In genomic region chr9:134597957-134598883, GRCh38 we compare ENCODE assay signal across 16 cellular contexts. TPM values are rescaled to one million over a fixed set of nuclear protein-coding genes. Genes with fewer than 3 reads are reported as not detected.
DNase-seq lines count a peak whose midpoint lies in the region; ATAC-seq and TF ChIP-seq lines count a peak whose summit lies in the region.
"Had no signal": no experiment of that assay in that cellular context is flagged by ENCODE, and none has a peak within 500 bp of the region (broad histone marks: within the 10 kb centered on the region; RNA-seq: fewer than 3 reads in every experiment).

No MANE protein-coding gene starts in this region.

- H3K4me3 Mint-ChIP-seq in activated T-helper 2 cell treated with anti-CD3 and anti-CD28 coated beads, Interferon-gamma antibody, Interleukin-2, Interleukin-4, amounts not matched to agents 10 μg/mL and 5 μg/mL and 100 μg/mL, durations not matched to agents 14 hours and 24 hours and 36 hours (ENCODE audit: low read depth), result no peak overlapping the region
- H3K4me3 Mint-ChIP-seq in glutamatergic neuron (ENCODE audit: unreplicated experiment), result no peak overlapping the region
- H3K4me3 Mint-ChIP-seq: activated naive CD4-positive, alpha-beta T cell treated with anti-CD3 and anti-CD28 coated beads for 36 hours had no signal

- H3K27ac ChIP-seq in right atrium auricular region (peak overlapping the region; percentile 39 to 41), psoas muscle (peak overlapping the region; percentile 16), prostate gland (no peak overlapping the region)
- H3K27ac ChIP-seq: lower lobe of right lung, thoracic aorta had no signal

- TF ChIP-seq CTCF in right atrium auricular region (IDR thresholded peaks at IDR 0.05) (no peak), psoas muscle (IDR thresholded peaks at IDR 0.05) (no peak), prostate gland (IDR thresholded peaks at IDR 0.05) (no peak), glutamatergic neuron (IDR thresholded peaks at IDR 0.05; ENCODE audit: partially characterized antibody, unreplicated experiment) (no peak)

- ATAC-seq in psoas muscle, result peak in 1 of 4 donors; percentile 48
- ATAC-seq: lower lobe of right lung had no signal

- H3K4me3 ChIP-seq in right atrium auricular region (no peak overlapping the region), psoas muscle (no peak overlapping the region), prostate gland (no peak overlapping the region)
- H3K4me3 ChIP-seq: lower lobe of right lung, thoracic aorta had no signal

- H3K27me3 Mint-ChIP-seq in activated T-helper 2 cell treated with anti-CD3 and anti-CD28 coated beads, Interferon-gamma antibody, Interleukin-2, Interleukin-4, amounts not matched to agents 10 μg/mL and 5 μg/mL and 100 μg/mL, durations not matched to agents 14 hours and 24 hours and 36 hours (ENCODE audit: low read depth), result no peaks in the 10 kb centered on the region
- H3K27me3 Mint-ChIP-seq in glutamatergic neuron (ENCODE audit: unreplicated experiment), result no peaks in the 10 kb centered on the region

- DNase-seq in NCI-H748 (lab: John Stamatoyannopoulos, UW; ENCODE audit: unreplicated experiment), result peak; percentile 22
- no peak for DNase-seq in NCI-H748 treated with DMSO at 0.1 percent for 48 hours (lab: John Stamatoyannopoulos, UW)
- DNase-seq in activated T-helper 2 cell treated with anti-CD3 and anti-CD28 coated beads, Interferon-gamma antibody, Interleukin-2, Interleukin-4, amounts not matched to agents 10 μg/mL and 5 μg/mL and 100 μg/mL, durations not matched to agents 14 hours and 24 hours and 36 hours (ENCODE audit: low spot score), result peak; percentile 6
- peak; percentile 62 for DNase-seq in right atrium auricular region (ENCODE audit: low spot score)
- no peak for DNase-seq in psoas muscle
- no peak for DNase-seq in medulla oblongata (ENCODE audit: extremely low spot score)
- no peak for DNase-seq in prostate gland (ENCODE audit: low spot score)
- DNase-seq in glutamatergic neuron, result no peak
- DNase-seq: 8988T; activated CD4-positive, alpha-beta T cell treated with anti-CD3 and anti-CD28 coated beads, Interleukin-2, amount 50 U/mL, for 4 hours; activated naive CD4-positive, alpha-beta T cell treated with anti-CD3 and anti-CD28 coated beads for 36 hours; caudate nucleus; lower lobe of right lung; stimulated activated CD4-positive, alpha-beta T cell treated with anti-CD3 and anti-CD28 coated beads, Interleukin-15, amount 100 ng/mL, for 24 hours; T-helper 1 cell had no signal

- H3K4me1 ChIP-seq in right atrium auricular region, result peaks cover 0 to 10% of the 10 kb centered on the region in 2 donors
- no peaks in the 10 kb centered on the region for H3K4me1 ChIP-seq in psoas muscle
- H3K4me1 ChIP-seq in prostate gland (replicated peaks), result no peaks in the 10 kb centered on the region
- H3K4me1 ChIP-seq: lower lobe of right lung had no signal

- H3K36me3 ChIP-seq in right atrium auricular region, result no peaks in the 10 kb centered on the region
- H3K36me3 ChIP-seq in psoas muscle (ENCODE audit: insufficient read depth in 1 of 2, low read depth in 1 of 2), result no peaks in the 10 kb centered on the region
- H3K36me3 ChIP-seq in prostate gland, result no peaks in the 10 kb centered on the region
- H3K36me3 ChIP-seq: lower lobe of right lung, thoracic aorta had no signal

- H3K9me3 ChIP-seq in right atrium auricular region (no peaks in the 10 kb centered on the region), psoas muscle (no peaks in the 10 kb centered on the region), prostate gland (no peaks in the 10 kb centered on the region)
- H3K9me3 ChIP-seq: lower lobe of right lung, thoracic aorta had no signal

- TF ChIP-seq POLR2A in prostate gland (IDR thresholded peaks at IDR 0.05), result no peak

- H3K27me3 ChIP-seq in right atrium auricular region, result no peaks in the 10 kb centered on the region
- peaks cover 2 to 42% (median 8%) of the 10 kb centered on the region in 3 donors for H3K27me3 ChIP-seq in psoas muscle (ENCODE audit: insufficient read depth in 3 of 3, low read length in 2 of 3)
- H3K27me3 ChIP-seq in prostate gland (replicated peaks; ENCODE audit: insufficient read depth), result no peaks in the 10 kb centered on the region

- intact Hi-C loops in activated T-helper 2 cell treated with anti-CD3 and anti-CD28 coated beads, Interferon-gamma antibody, Interleukin-2, Interleukin-4, amounts not matched to agents 10 μg/mL and 5 μg/mL and 100 μg/mL, durations not matched to agents 14 hours and 24 hours and 36 hours (cut with micrococcal nuclease), result no loop called here
- intact Hi-C loops in psoas muscle (cut with DNase I) (no loop called here), prostate gland (cut with DNase I) (no loop called here)

- WGBS in psoas muscle, 3 donors, result 18 to 19% (median 19%) methylated on average over 27 of the region's 27 CpGs
- 63% methylated on average over 27 of the region's 27 CpGs for WGBS in prostate gland

- no peaks in the 10 kb centered on the region for H3K4me1 Mint-ChIP-seq in activated T-helper 2 cell treated with anti-CD3 and anti-CD28 coated beads, Interferon-gamma antibody, Interleukin-2, Interleukin-4, amounts not matched to agents 10 μg/mL and 5 μg/mL and 100 μg/mL, durations not matched to agents 14 hours and 24 hours and 36 hours (ENCODE audit: low read depth)
- H3K4me1 Mint-ChIP-seq in glutamatergic neuron (ENCODE audit: low read depth, unreplicated experiment), result no peaks in the 10 kb centered on the region

- no peak overlapping the region for H3K27ac Mint-ChIP-seq in activated T-helper 2 cell treated with anti-CD3 and anti-CD28 coated beads, Interferon-gamma antibody, Interleukin-2, Interleukin-4, amounts not matched to agents 10 μg/mL and 5 μg/mL and 100 μg/mL, durations not matched to agents 14 hours and 24 hours and 36 hours
- H3K27ac Mint-ChIP-seq in glutamatergic neuron (ENCODE audit: unreplicated experiment), result no peak overlapping the region
- H3K27ac Mint-ChIP-seq: activated naive CD4-positive, alpha-beta T cell treated with anti-CD3 and anti-CD28 coated beads for 36 hours had no signal

- no peaks in the 10 kb centered on the region for H3K9me3 Mint-ChIP-seq in activated T-helper 2 cell treated with anti-CD3 and anti-CD28 coated beads, Interferon-gamma antibody, Interleukin-2, Interleukin-4, amounts not matched to agents 10 μg/mL and 5 μg/mL and 100 μg/mL, durations not matched to agents 14 hours and 24 hours and 36 hours
- peaks cover 4% of the 10 kb centered on the region for H3K9me3 Mint-ChIP-seq in glutamatergic neuron (ENCODE audit: unreplicated experiment)
- H3K9me3 Mint-ChIP-seq: activated naive CD4-positive, alpha-beta T cell treated with anti-CD3 and anti-CD28 coated beads for 36 hours had no signal

- no peaks in the 10 kb centered on the region for H3K36me3 Mint-ChIP-seq in activated T-helper 2 cell treated with anti-CD3 and anti-CD28 coated beads, Interferon-gamma antibody, Interleukin-2, Interleukin-4, amounts not matched to agents 10 μg/mL and 5 μg/mL and 100 μg/mL, durations not matched to agents 14 hours and 24 hours and 36 hours (ENCODE audit: low read depth)
- peaks cover 5% of the 10 kb centered on the region for H3K36me3 Mint-ChIP-seq in glutamatergic neuron (ENCODE audit: unreplicated experiment)

RNA-seq across cellular contexts. Expression of gene COL5A1, which starts 43.4 kb away (rescaled TPM):
- 0.11 TPM in 1 of 2 replicates, not detected in the other for total RNA-seq in activated T-helper 2 cell treated with anti-CD3 and anti-CD28 coated beads, Interferon-gamma antibody, Interleukin-2, Interleukin-4, amounts not matched to agents 10 μg/mL and 5 μg/mL and 100 μg/mL, durations not matched to agents 14 hours and 24 hours and 36 hours
- total RNA-seq in right atrium auricular region (10 to 100 TPM; 10.9 to 22.0 TPM), psoas muscle (10 to 100 TPM in 1 of 4 donors, 1 to 10 TPM in 3; 3.4 to 11.3 (median 4.7) TPM), prostate gland (10 to 100 TPM; 16.9 to 36.0 TPM), glutamatergic neuron (ENCODE audit: unreplicated experiment) (28.9 TPM)
- 1 to 10 TPM; 1.7 to 2.8 (median 2.6) TPM for polyA plus RNA-seq in psoas muscle

Comparison
In these comparisons a context has a peak if more than half of its experiments do, and no peak if none do; other contexts are left out.
1. DNase-seq: peak in NCI-H748 (single experiment), activated T-helper 2 cell treated with anti-CD3 and anti-CD28 coated beads, Interferon-gamma antibody, Interleukin-2, Interleukin-4, amounts not matched to agents 10 μg/mL and 5 μg/mL and 100 μg/mL, durations not matched to agents 14 hours and 24 hours and 36 hours (single experiment) and right atrium auricular region (single experiment); none in NCI-H748 treated with DMSO at 0.1 percent for 48 hours (single experiment), psoas muscle (0 of 2), medulla oblongata (single experiment), prostate gland (single experiment) and glutamatergic neuron (single experiment).
2. H3K27ac ChIP-seq: peak in right atrium auricular region (2 of 2) and psoas muscle (single experiment); none in prostate gland (0 of 2).